In genomic region chr4:119113033-119113655, GRCh38 we compare ENCODE assay signal across 10 cellular contexts. TPM values are rescaled to one million over a fixed set of nuclear protein-coding genes. Genes with fewer than 3 reads are reported as not detected.
DNase-seq lines count a peak whose midpoint lies in the region; ATAC-seq and TF ChIP-seq lines count a peak whose summit lies in the region.
"Had no signal": no experiment of that assay in that cellular context is flagged by ENCODE, and none has a peak within 500 bp of the region (broad histone marks: within the 10 kb centered on the region; RNA-seq: fewer than 3 reads in every experiment).

No MANE protein-coding gene starts in this region.

- H3K4me3 ChIP-seq in AG09309 (ENCODE audit: control insufficient read depth, low read depth, low read length), result no peak overlapping the region
- no peak overlapping the region for H3K4me3 ChIP-seq in breast epithelium
- H3K4me3 ChIP-seq in lung, result no peak overlapping the region

- no peaks in the 10 kb centered on the region for H3K36me3 ChIP-seq in breast epithelium
- H3K36me3 ChIP-seq in lung (ENCODE audit: control insufficient read depth in 2 of 2, insufficient read depth in 2 of 2, low read length in 2 of 2), result no peaks in the 10 kb centered on the region

- no peaks in the 10 kb centered on the region for H3K4me1 ChIP-seq in breast epithelium
- H3K4me1 ChIP-seq in lung (ENCODE audit: control insufficient read depth in 2 of 2, insufficient read depth in 2 of 2, low read length in 2 of 2), result peaks cover 0 to 4% of the 10 kb centered on the region in 2 donors
- no peaks in the 10 kb centered on the region for H3K4me1 ChIP-seq in H9 (ENCODE audit: insufficient read depth, low read length)
- H3K4me1 ChIP-seq: parathyroid adenoma had no signal

- DNase-seq in AG09309 (ENCODE audit: low read depth) (peak; percentile 89), M059J (ENCODE audit: low read depth) (peak; percentile 91), breast epithelium (ENCODE audit: low spot score in 2 of 2) (no peak), lung (ENCODE audit: low spot score) (no peak), H9 (no peak), DMS 273 (lab: John Stamatoyannopoulos, UW; ENCODE audit: unreplicated experiment) (no peak)
- no peak for DNase-seq in activated effector memory CD4-positive, alpha-beta T cell treated with anti-CD3 and anti-CD28 coated beads, Interleukin-2, amount 50 U/mL, for 16 hours
- DNase-seq in activated naive CD4-positive, alpha-beta T cell treated with anti-CD3 and anti-CD28 coated beads, Interleukin-2, amount 50 U/mL, for 16 hours, result no peak
- DNase-seq: RPMI8226 had no signal

- no peak overlapping the region for H4K5ac ChIP-seq in H9 (ENCODE audit: insufficient read length, low read depth, low read length)

- H3K79me2 ChIP-seq in H9 (ENCODE audit: insufficient read depth, low read length), result no peaks in the 10 kb centered on the region
- H3K79me2 ChIP-seq: parathyroid adenoma had no signal

- no peaks in the 10 kb centered on the region for H3K36me3 Mint-ChIP-seq in H9 (ENCODE audit: insufficient read depth in 1 of 3, low read depth in 3 of 3)

- intact Hi-C loops in breast epithelium (cut with DNase I; ENCODE audit: low total_unique reads), result no loop called here

- no peak overlapping the region for H3K23ac ChIP-seq in H9 (ENCODE audit: insufficient read length, low read depth, low read length)

- no peak overlapping the region for H3T11ph ChIP-seq in H9 (ENCODE audit: low read length)

- H2BK5ac ChIP-seq in H9 (ENCODE audit: insufficient read length, low read length), result no peak overlapping the region

- no peak overlapping the region for H2AFZ ChIP-seq in H9 (ENCODE audit: low read length)
- H2AFZ ChIP-seq: parathyroid adenoma had no signal

- H2BK12ac ChIP-seq in H9 (ENCODE audit: insufficient read length, low read depth, low read length), result no peak overlapping the region

- peak; percentile 82 for ATAC-seq in lung (ENCODE audit: insufficient read depth, low FRiP score)

- no peaks in the 10 kb centered on the region for H3K27me3 Mint-ChIP-seq in H9 (ENCODE audit: low read depth)

- H3K4me1 Mint-ChIP-seq in H9, result peaks cover 0 to 3% of the 10 kb centered on the region in 2 experiments; a peak in 2 of 4 replicates

- H3K4me2 ChIP-seq in H9 (ENCODE audit: insufficient read depth, insufficient read length, low read length), result no peak overlapping the region

- no peak overlapping the region for H2BK20ac ChIP-seq in H9 (ENCODE audit: low read depth, low read length, poor library complexity, severe bottlenecking)

- H2BK120ac ChIP-seq in H9 (ENCODE audit: low read depth, low read length, poor library complexity, severe bottlenecking), result no peak overlapping the region

- no peak overlapping the region for H2AK5ac ChIP-seq in H9 (ENCODE audit: insufficient read length, low read length)

- H3K27me3 ChIP-seq in breast epithelium (no peaks in the 10 kb centered on the region), lung (ENCODE audit: control insufficient read depth, insufficient read depth) (no peaks in the 10 kb centered on the region), H9 (ENCODE audit: insufficient read depth, low read length) (no peaks in the 10 kb centered on the region)

- H3K4me3 Mint-ChIP-seq in H9, result no peak overlapping the region

- no peak overlapping the region for H3K14ac ChIP-seq in H9 (ENCODE audit: insufficient read depth, low read length)

- TF ChIP-seq CTCF in AG09309 (IDR thresholded peaks at IDR 0.05; ENCODE audit: control insufficient read depth, insufficient read depth, low read depth, low read length, missing control alignments), result no peak
- no peak for TF ChIP-seq CTCF in breast epithelium (IDR thresholded peaks at IDR 0.05)
- no peak for TF ChIP-seq CTCF in lung (IDR thresholded peaks at IDR 0.05; ENCODE audit: control extremely low read depth, extremely low read depth)
- TF ChIP-seq CTCF in H9 (conservative IDR thresholded peaks at IDR 0.05), result no peak

- no peaks in the 10 kb centered on the region for H3K79me1 ChIP-seq in H9 (ENCODE audit: insufficient read depth, low read depth, low read length, poor library complexity, severe bottlenecking)

- no peak overlapping the region for H3K9ac ChIP-seq in H9 (ENCODE audit: extremely low read depth, insufficient read length, low read length)
- H3K9ac ChIP-seq: parathyroid adenoma had no signal

- H3K9me3 ChIP-seq in breast epithelium (no peaks in the 10 kb centered on the region), lung (ENCODE audit: control insufficient read depth in 2 of 2, insufficient read depth in 1 of 2, low read length in 1 of 2) (no peaks in the 10 kb centered on the region), H9 (ENCODE audit: control insufficient read depth, low read depth, low read length) (no peaks in the 10 kb centered on the region)

- TF ChIP-seq POLR2A in breast epithelium (IDR thresholded peaks at IDR 0.05), result no peak

- no peak overlapping the region for H4K8ac ChIP-seq in H9 (replicated peaks; ENCODE audit: insufficient read length, low read depth, low read length)

- no peak overlapping the region for H3K56ac ChIP-seq in H9 (ENCODE audit: insufficient read length, low read depth, low read length)

- no peak overlapping the region for H3K27ac Mint-ChIP-seq in H9

- no peak overlapping the region for H2BK15ac ChIP-seq in H9 (ENCODE audit: low read depth, low read length)

- no peaks in the 10 kb centered on the region for H3K23me2 ChIP-seq in H9 (ENCODE audit: insufficient read length, low read depth, low read length, poor library complexity, severe bottlenecking)

- H4K91ac ChIP-seq in H9 (ENCODE audit: insufficient read length, low read depth, low read length), result no peak overlapping the region

- H3K18ac ChIP-seq in H9 (ENCODE audit: insufficient read length, low read depth, low read length), result no peak overlapping the region

- H3K4ac ChIP-seq in H9 (ENCODE audit: low read depth, low read length), result no peak overlapping the region

- H4K20me1 ChIP-seq in H9 (ENCODE audit: control insufficient read depth, insufficient read depth, insufficient read length), result no peaks in the 10 kb centered on the region

- H3K27ac ChIP-seq in breast epithelium (peak overlapping the region; percentile 68 to 75), lung (ENCODE audit: low read depth in 1 of 2, low read length in 1 of 2) (peak overlapping the region in 1 of 2 donors; percentile 74), H9 (ENCODE audit: insufficient read length, low read depth, low read length) (no peak overlapping the region)
- H3K27ac ChIP-seq: parathyroid adenoma had no signal

- H3K9me3 Mint-ChIP-seq in H9, result no peaks in the 10 kb centered on the region

RNA-seq across cellular contexts. Expression of gene MYOZ2, which starts 22.5 kb away (rescaled TPM):
- not detected in 2 replicates for total RNA-seq in M059J (2014; rRNA removed; shearing (Covaris generic))
- total RNA-seq in breast epithelium (under 1 TPM; 0.15 to 0.48 (median 0.33) TPM), lung (under 1 TPM; 0.09 to 0.63 TPM), H9 (2021) (not detected in 2 replicates)
- under 1 TPM; 0.09 to 0.20 TPM for polyA plus RNA-seq in lung

Comparison
In these comparisons a context has a peak if more than half of its experiments do, and no peak if none do; other contexts are left out.
1. DNase-seq: peak in AG09309 (single experiment) and M059J (single experiment); none in breast epithelium (0 of 2), lung (single experiment), H9 (single experiment), activated effector memory CD4-positive, alpha-beta T cell treated with anti-CD3 and anti-CD28 coated beads, Interleukin-2, amount 50 U/mL, for 16 hours (single experiment), activated naive CD4-positive, alpha-beta T cell treated with anti-CD3 and anti-CD28 coated beads, Interleukin-2, amount 50 U/mL, for 16 hours (single experiment) and DMS 273 (single experiment).